ENCODE assay signal across 1 cellular context in genomic region chr14:73723799-73724621, GRCh38.
TF ChIP-seq lines count a peak whose summit lies in the region.

No MANE protein-coding gene starts in this region.

TF ChIP-seq in H1, 55 proteins besides CTCF, POLR2A, EP300 and RAD21:
- TF ChIP-seq CEBPB (IDR thresholded peaks at IDR 0.05; ENCODE audit: low read depth, low read length) (0 out of 2 replicates have a peak, but pooled peaks have one; percentile 46), CHD2 (IDR thresholded peaks at IDR 0.05; ENCODE audit: low read length) (no peak), RBBP5 (IDR thresholded peaks at IDR 0.05; ENCODE audit: borderline replicate concordance, low read depth, low read length) (no peak), CBX5 (IDR thresholded peaks at IDR 0.05; ENCODE audit: low read depth, low read length) (no peak), HDAC2 (IDR thresholded peaks at IDR 0.05; ENCODE audit: borderline replicate concordance in 1 of 2, low read depth in 2 of 2, low read length in 2 of 2) (no peak), TCF12 (IDR thresholded peaks at IDR 0.05; ENCODE audit: low read depth, low read length) (no peak)
TF ChIP-seq in H1: peak in this region for 1.
